8 cellular contexts compared by ENCODE assay signal in genomic region chr1:97919568-97920261, GRCh38. TPM values are rescaled to one million over a fixed set of nuclear protein-coding genes. Genes with fewer than 3 reads are reported as not detected.
DNase-seq lines count a peak whose midpoint lies in the region; ATAC-seq lines count a peak whose summit lies in the region.

No MANE protein-coding gene starts in this region.

- H3K9me3 ChIP-seq in iPS-15b (ENCODE audit: control insufficient read depth, insufficient read depth, low read length) = no peaks in the 10 kb centered on the region
- no peaks in the 10 kb centered on the region for H3K9me3 ChIP-seq in subcutaneous abdominal adipose tissue (ENCODE audit: control insufficient read depth in 5 of 5, low read length in 5 of 5)

- CTCF ChIA-PET in activated CD4-positive, alpha-beta memory T cell treated with anti-CD3 and anti-CD28 coated beads, Interleukin-2, amount 10 ng/mL, durations not matched to agents 7 days and 5 days (lab: Charles Lee) = interaction anchor here (1.2 to 1.7 kb wide), 4 partner anchors 15 to 134 kb away, joined by 3 to 5 read pairs (median 4); no protein-coding TSS in a partner anchor

- POLR2A ChIA-PET in activated CD4-positive, alpha-beta memory T cell treated with anti-CD3 and anti-CD28 coated beads, Interleukin-2, amount 10 ng/mL, durations not matched to agents 7 days and 5 days (lab: Charles Lee) = interaction anchor here (1.0 to 4.1 kb wide), 17 partner anchors 8 to 143 kb away, joined by 3 to 44 read pairs (median 4); no protein-coding TSS in a partner anchor

- H3K9ac ChIP-seq in iPS-15b (ENCODE audit: low read depth, low read length) (no peak overlapping the region), subcutaneous abdominal adipose tissue (ENCODE audit: low read length in 5 of 5) (peak overlapping the region; percentile 85 to 99 (median 94))

- intact Hi-C loops in Right ventricle myocardium superior (cut with DNase I) = loop anchor here (10.0 kb wide), 1 partner anchor 75 kb away; no protein-coding TSS in a partner anchor
- intact Hi-C loops in left ventricle myocardium superior (cut with micrococcal nuclease) = no loop called here

- H3K4me3 ChIP-seq in iPS-15b (ENCODE audit: low read depth, low read length) = peak overlapping the region; percentile 88
- H3K4me3 ChIP-seq in subcutaneous abdominal adipose tissue (ENCODE audit: low read depth in 1 of 5, low read length in 5 of 5) = peak overlapping the region; percentile 81 to 99 (median 93)

- H3K36me3 Mint-ChIP-seq in activated CD4-positive, alpha-beta memory T cell treated with anti-CD3 and anti-CD28 coated beads, Interleukin-2, amount 10 ng/mL, durations not matched to agents 7 days and 5 days (ENCODE audit: low read depth) = peaks cover 15% of the 10 kb centered on the region

- no peaks in the 10 kb centered on the region for H3K27me3 Mint-ChIP-seq in activated CD4-positive, alpha-beta memory T cell treated with anti-CD3 and anti-CD28 coated beads, Interleukin-2, amount 10 ng/mL, durations not matched to agents 7 days and 5 days

- H3K36me3 ChIP-seq in iPS-15b (ENCODE audit: control insufficient read depth, insufficient read depth, low read length) = no peaks in the 10 kb centered on the region
- H3K36me3 ChIP-seq in subcutaneous abdominal adipose tissue (ENCODE audit: control insufficient read depth in 5 of 5, insufficient read depth in 5 of 5, low read length in 5 of 5) = no peaks in the 10 kb centered on the region

- H3K27ac ChIP-seq in subcutaneous abdominal adipose tissue (ENCODE audit: low read depth, low read length) = peak overlapping the region; percentile 97

- DNase-seq in Right ventricle myocardium superior = no peak
- no peak for DNase-seq in left ventricle myocardium superior
- no peak for DNase-seq in activated CD4-positive, alpha-beta memory T cell treated with anti-CD3 and anti-CD28 coated beads, Interleukin-2, amount 10 ng/mL, durations not matched to agents 7 days and 5 days
- DNase-seq in epidermal melanocyte (ENCODE audit: insufficient read length, low spot score) = no peak
- no peak for DNase-seq in COLO668 (lab: John Stamatoyannopoulos, UW; ENCODE audit: unreplicated experiment)
- no peak for DNase-seq in amygdala (lab: John Stamatoyannopoulos, UW)

- H3K4me1 ChIP-seq in iPS-15b (ENCODE audit: control insufficient read depth, insufficient read depth, low read length) (peaks cover 3% of the 10 kb centered on the region), subcutaneous abdominal adipose tissue (ENCODE audit: control insufficient read depth in 5 of 5, insufficient read depth in 5 of 5, low read length in 5 of 5) (peaks cover 0 to 39% (median 29%) of the 10 kb centered on the region in 5 donors)

- H3K4me3 Mint-ChIP-seq in activated CD4-positive, alpha-beta memory T cell treated with anti-CD3 and anti-CD28 coated beads, Interleukin-2, amount 10 ng/mL, durations not matched to agents 7 days and 5 days = peak overlapping the region; percentile 86

- ATAC-seq in Right ventricle myocardium superior (ENCODE audit: poor library complexity) = peak; percentile 21
- ATAC-seq in left ventricle myocardium superior = no peak

- H3K4me1 Mint-ChIP-seq in activated CD4-positive, alpha-beta memory T cell treated with anti-CD3 and anti-CD28 coated beads, Interleukin-2, amount 10 ng/mL, durations not matched to agents 7 days and 5 days = peaks cover 52% of the 10 kb centered on the region

- H3K9me3 Mint-ChIP-seq in activated CD4-positive, alpha-beta memory T cell treated with anti-CD3 and anti-CD28 coated beads, Interleukin-2, amount 10 ng/mL, durations not matched to agents 7 days and 5 days = no peaks in the 10 kb centered on the region

- H3K27me3 ChIP-seq in iPS-15b (ENCODE audit: control insufficient read depth, insufficient read depth, low read length) = peaks cover 34% of the 10 kb centered on the region
- H3K27me3 ChIP-seq in subcutaneous abdominal adipose tissue (ENCODE audit: control insufficient read depth in 5 of 5, insufficient read depth in 4 of 5, low read length in 5 of 5) = no peaks in the 10 kb centered on the region

- H3K27ac Mint-ChIP-seq in activated CD4-positive, alpha-beta memory T cell treated with anti-CD3 and anti-CD28 coated beads, Interleukin-2, amount 10 ng/mL, durations not matched to agents 7 days and 5 days = peak overlapping the region; percentile 97

RNA-seq across cellular contexts. Expression of gene DPYD, which starts 1.1 kb away (rescaled TPM):
- 10.3 TPM for total RNA-seq in Right ventricle myocardium superior
- 11.6 TPM for total RNA-seq in left ventricle myocardium superior
- 10 to 100 TPM; 42.1 to 44.6 TPM for total RNA-seq in activated CD4-positive, alpha-beta memory T cell treated with anti-CD3 and anti-CD28 coated beads, Interleukin-2, amount 10 ng/mL, durations not matched to agents 7 days and 5 days
